In genomic region chr18:35693829-35694228, GRCh38 we compare ENCODE assay signal across 19 cellular contexts.
DNase-seq lines count a peak whose midpoint lies in the region; ATAC-seq and TF ChIP-seq lines count a peak whose summit lies in the region.
"Had no signal": no experiment of that assay in that cellular context is flagged by ENCODE, and none has a peak within 500 bp of the region (broad histone marks: within the 10 kb centered on the region; RNA-seq: fewer than 3 reads in every experiment).

No MANE protein-coding gene starts in this region.

- TF ChIP-seq CTCF in smooth muscle cell (IDR thresholded peaks at IDR 0.05; ENCODE audit: borderline replicate concordance, insufficient read depth, poor library complexity, severe bottlenecking) (no peak), brain microvascular endothelial cell (IDR thresholded peaks at IDR 0.05; ENCODE audit: low read depth, low read length, missing control alignments) (no peak)

- H3F3A ChIP-seq in smooth muscle cell (ENCODE audit: low read depth), result no peaks in the 10 kb centered on the region

- H3K27ac ChIP-seq in smooth muscle cell (ENCODE audit: low read depth) (peak overlapping the region; percentile 46), brain microvascular endothelial cell (no peak overlapping the region)
- H3K27ac ChIP-seq: BLaER1 treated with 17β-estradiol and CSF1 and Interleukin-3, amounts not matched to agents 10 nM and 100 nM; GM23248; SK-N-MC had no signal

- DNase-seq in MV-4-11 (lab: John Stamatoyannopoulos, UW), result peak; percentile 82
- DNase-seq in SKM-1 treated with dmso at 0.1 percent for 144 hours (lab: John Stamatoyannopoulos, UW; ENCODE audit: unreplicated experiment), result peak; percentile 44
- no peak for DNase-seq in smooth muscle cell (lab: John Stamatoyannopoulos, UW; ENCODE audit: unreplicated experiment)
- DNase-seq in brain microvascular endothelial cell, result no peak
- no peak for DNase-seq in HT-29 (ENCODE audit: low spot score)
- DNase-seq in NAMALWA (ENCODE audit: low spot score), result no peak
- DNase-seq: CD8-positive, alpha-beta memory T cell; DMS79; GM23248; Karpas-422; MM.1S; NCI-H1436; NCI-H1930; NCI-H526 had no signal

- H2AFZ ChIP-seq in smooth muscle cell (ENCODE audit: low read depth), result no peak overlapping the region
- H2AFZ ChIP-seq: GM23248 had no signal

- H4K20me1 ChIP-seq in smooth muscle cell (ENCODE audit: low read depth), result no peaks in the 10 kb centered on the region
- H4K20me1 ChIP-seq: BLaER1 treated with 17β-estradiol and CSF1 and Interleukin-3, amounts not matched to agents 10 nM and 100 nM had no signal

- H3K9me3 ChIP-seq in smooth muscle cell (replicated peaks; ENCODE audit: low read depth), result no peaks in the 10 kb centered on the region
- H3K9me3 ChIP-seq: BLaER1 treated with 17β-estradiol and CSF1 and Interleukin-3, amounts not matched to agents 10 nM and 100 nM; HAP-1 had no signal

- in situ Hi-C loops in brain microvascular endothelial cell (cut with HindIII; ENCODE audit: low pct_ligation_motif_present, low sequenced_read_pairs), result no loop called here

- 84% methylated on average over 4 of the region's 4 CpGs for WGBS in smooth muscle cell (ENCODE audit: low lambda C conversion rate)

- no peak overlapping the region for H3K9ac ChIP-seq in smooth muscle cell (ENCODE audit: low read depth)
- H3K9ac ChIP-seq: BLaER1 treated with 17β-estradiol and CSF1 and Interleukin-3, amounts not matched to agents 10 nM and 100 nM; GM23248 had no signal

- no peaks in the 10 kb centered on the region for H3K27me3 ChIP-seq in smooth muscle cell (ENCODE audit: low read depth)
- no peaks in the 10 kb centered on the region for H3K27me3 ChIP-seq in brain microvascular endothelial cell (replicated peaks)
- H3K27me3 ChIP-seq: BLaER1 treated with 17β-estradiol and CSF1 and Interleukin-3, amounts not matched to agents 10 nM and 100 nM had no signal

- H3K4me3 ChIP-seq in smooth muscle cell (no peak overlapping the region), brain microvascular endothelial cell (ENCODE audit: low read depth, low read length) (no peak overlapping the region)
- H3K4me3 ChIP-seq: BLaER1 treated with 17β-estradiol and CSF1 and Interleukin-3, amounts not matched to agents 10 nM and 100 nM; GM23248; HAP-1; SK-N-MC had no signal

- no peaks in the 10 kb centered on the region for H3K79me2 ChIP-seq in smooth muscle cell (ENCODE audit: low read depth)

- H3K36me3 ChIP-seq in smooth muscle cell (ENCODE audit: low read depth) (no peaks in the 10 kb centered on the region), brain microvascular endothelial cell (replicated peaks) (peaks cover 25% of the 10 kb centered on the region)
- H3K36me3 ChIP-seq: HAP-1 had no signal

- H3K4me1 ChIP-seq in smooth muscle cell (ENCODE audit: low read depth), result no peaks in the 10 kb centered on the region
- H3K4me1 ChIP-seq: HAP-1 had no signal

- peak; percentile 54 for ATAC-seq in GM18909 (IDR thresholded peaks at IDR 0.05; ENCODE audit: poor library complexity, unreplicated experiment)
- ATAC-seq: Right ventricle myocardium inferior had no signal

- H3K4me2 ChIP-seq in smooth muscle cell, result no peak overlapping the region

Comparison
In these comparisons a context has a peak if more than half of its experiments do, and no peak if none do; other contexts are left out.
1. DNase-seq: peak in MV-4-11 (single experiment) and SKM-1 treated with dmso at 0.1 percent for 144 hours (single experiment); none in smooth muscle cell (single experiment), brain microvascular endothelial cell (single experiment), HT-29 (single experiment) and NAMALWA (single experiment).